2 cellular contexts compared by ENCODE assay signal in genomic region chr6:170032197-170032596, GRCh38.
TF ChIP-seq lines count a peak whose summit lies in the region.

No MANE protein-coding gene starts in this region.

TF ChIP-seq in WTC11, 78 proteins besides CTCF, POLR2A, EP300 and RAD21:
- no peak for TF ChIP-seq ATF3 (CRISPR knock-in tag; conservative IDR thresholded peaks at IDR 0.05)
- TF ChIP-seq ZNF416 (CRISPR knock-in tag; IDR thresholded peaks at IDR 0.05): no peak

TF ChIP-seq in SK-N-SH, 30 proteins besides CTCF, POLR2A, EP300 and RAD21:
- TF ChIP-seq ELF1 (IDR thresholded peaks at IDR 0.05) (no peak), POLR2AphosphoS5 (IDR thresholded peaks at IDR 0.05; ENCODE audit: low read depth, low read length) (no peak), JUND (IDR thresholded peaks at IDR 0.05) (no peak), TEAD4 (IDR thresholded peaks at IDR 0.05; ENCODE audit: borderline replicate concordance, insufficient read depth) (no peak), NRF1 (IDR thresholded peaks at IDR 0.05; ENCODE audit: low read depth, low read length) (no peak), FOSL2 (IDR thresholded peaks at IDR 0.05; ENCODE audit: borderline replicate concordance, low read depth) (no peak), YY1 (IDR thresholded peaks at IDR 0.05; ENCODE audit: low read depth) (no peak), RCOR1 (IDR thresholded peaks at IDR 0.05; ENCODE audit: low read length) (no peak), USF2 (IDR thresholded peaks at IDR 0.05; ENCODE audit: borderline replicate concordance, low read depth, low read length) (no peak), SIN3A (IDR thresholded peaks at IDR 0.05; ENCODE audit: borderline replicate concordance, low read depth, low read length) (no peak), MEF2A (IDR thresholded peaks at IDR 0.05; ENCODE audit: borderline replicate concordance, low read depth) (no peak), ZBTB33 (IDR thresholded peaks at IDR 0.05; ENCODE audit: borderline replicate concordance, low read depth) (no peak), TCF12 (IDR thresholded peaks at IDR 0.05) (no peak), FOXM1 (IDR thresholded peaks at IDR 0.05; ENCODE audit: low read depth) (no peak), SMC3 (IDR thresholded peaks at IDR 0.05; ENCODE audit: low read depth, low read length) (no peak), RXRA (IDR thresholded peaks at IDR 0.05; ENCODE audit: borderline replicate concordance, low read depth) (no peak), TAF1 (IDR thresholded peaks at IDR 0.05; ENCODE audit: borderline replicate concordance, low read depth, low read length) (no peak), MAX (IDR thresholded peaks at IDR 0.05; ENCODE audit: low read depth) (no peak)
TF ChIP-seq in SK-N-SH: peak in this region for 0.
